In genomic region chr19:18781047-18781600, GRCh38 we compare ENCODE assay signal across 22 cellular contexts. TPM values are rescaled to one million over a fixed set of nuclear protein-coding genes. Genes with fewer than 3 reads are reported as not detected.
DNase-seq lines count a peak whose midpoint lies in the region; ATAC-seq, FAIRE-seq and TF ChIP-seq lines count a peak whose summit lies in the region.
"Had no signal": no experiment of that assay in that cellular context is flagged by ENCODE, and none has a peak within 500 bp of the region (broad histone marks: within the 10 kb centered on the region; RNA-seq: fewer than 3 reads in every experiment).

No MANE protein-coding gene starts in this region.

- no peaks in the 10 kb centered on the region for H3K79me1 ChIP-seq in H1 (ENCODE audit: low read depth, low read length)

- H2BK15ac ChIP-seq in H1 (ENCODE audit: low read length) = no peak overlapping the region

- no peak overlapping the region for H3K4ac ChIP-seq in H1 (replicated peaks; ENCODE audit: insufficient read length, low read depth, low read length)

- POLR2A ChIA-PET in H1 (lab: Charles Lee; ENCODE audit: partially characterized antibody) = interaction anchor here (0.6 to 1.1 kb wide), 4 partner anchors 12 to 86 kb away, joined by 3 to 5 read pairs (median 3); partner anchors contain the start of gene UPF1

- H2BK120ac ChIP-seq in H1 (replicated peaks; ENCODE audit: low read depth, low read length) = no peak overlapping the region

- no peak overlapping the region for H3K27ac ChIP-seq in right cardiac atrium (ENCODE audit: low read length)
- no peak overlapping the region for H3K27ac ChIP-seq in BLaER1 treated with 17β-estradiol and CSF1 and Interleukin-3, amounts not matched to agents 10 nM and 100 nM
- no peak overlapping the region for H3K27ac ChIP-seq in H1 (ENCODE audit: low read depth, low read length)
- H3K27ac ChIP-seq: A549 had no signal

- no peak overlapping the region for H2AFZ ChIP-seq in H1 (ENCODE audit: low read length)
- H2AFZ ChIP-seq: GM23338 had no signal

- no peaks in the 10 kb centered on the region for H3K9me3 ChIP-seq in right cardiac atrium (ENCODE audit: control insufficient read depth, low read length)
- H3K9me3 ChIP-seq in BLaER1 treated with 17β-estradiol and CSF1 and Interleukin-3, amounts not matched to agents 10 nM and 100 nM (replicated peaks in 1 of 11) = no peaks in the 10 kb centered on the region
- H3K9me3 ChIP-seq in H1 (ENCODE audit: insufficient read depth in 2 of 2, low read depth in 1 of 2, low read length in 1 of 2) = no peaks in the 10 kb centered on the region
- H3K9me3 ChIP-seq: A549, HAP-1 had no signal

- no peak overlapping the region for H2BK5ac ChIP-seq in H1 (ENCODE audit: low read depth, low read length)

- intact Hi-C loops in right cardiac atrium (cut with DNase I) (no loop called here), cardiac septum (cut with DNase I) (no loop called here)

- peak overlapping the region; percentile 79 for H4K8ac ChIP-seq in H1 (ENCODE audit: extremely low read depth, insufficient read depth, low read length)

- H3K23ac ChIP-seq in H1 (ENCODE audit: insufficient read length) = no peak overlapping the region

- no peak for TF ChIP-seq POLR2A in H1 (IDR thresholded peaks at IDR 0.05; ENCODE audit: control extremely low read depth in 1 of 2, low read depth in 2 of 2, low read length in 2 of 2)

- peak overlapping the region in 3 of 11 experiments; percentile 3 to 39 (median 16); a peak in 3 of 22 replicates for H3K9ac ChIP-seq in BLaER1 treated with 17β-estradiol and CSF1 and Interleukin-3, amounts not matched to agents 10 nM and 100 nM
- no peak overlapping the region for H3K9ac ChIP-seq in H1 (replicated peaks in 1 of 4; ENCODE audit: extremely low read depth in 1 of 4, low read depth in 3 of 4, low read length in 3 of 4)

- H3K27me3 ChIP-seq in right cardiac atrium (ENCODE audit: control insufficient read depth, insufficient read depth) = no peaks in the 10 kb centered on the region
- H3K27me3 ChIP-seq in BLaER1 treated with 17β-estradiol and CSF1 and Interleukin-3, amounts not matched to agents 10 nM and 100 nM = peaks cover 69 to 96% (median 81%) of the 10 kb centered on the region in 11 experiments
- H3K27me3 ChIP-seq in H1 (replicated peaks in 1 of 4; ENCODE audit: control insufficient read depth in 3 of 4, extremely low read depth in 1 of 4, insufficient read depth in 3 of 4, low read length in 3 of 4) = peaks cover 30 to 95% (median 87%) of the 10 kb centered on the region in 4 experiments

- no peak for FAIRE-seq in H1 (lab: Jason Lieb, UNC)
- FAIRE-seq: A549, D721Med, GM12891, GM18507, H54 had no signal

- no peak for ATAC-seq in right cardiac atrium
- ATAC-seq: A549 had no signal

- peaks cover 4% of the 10 kb centered on the region; the same call in 1 of the 2 replicates for H3K23me2 ChIP-seq in H1 (ENCODE audit: low read depth, low read length)

- no peaks in the 10 kb centered on the region; a peak in 1 of 22 replicates for H3K36me3 ChIP-seq in BLaER1 treated with 17β-estradiol and CSF1 and Interleukin-3, amounts not matched to agents 10 nM and 100 nM
- H3K36me3 ChIP-seq in H1 (ENCODE audit: control insufficient read depth in 2 of 4, insufficient read depth in 4 of 4, low read length in 3 of 4) = no peaks in the 10 kb centered on the region
- H3K36me3 ChIP-seq: HAP-1 had no signal

- no peak overlapping the region for H4K91ac ChIP-seq in H1 (replicated peaks; ENCODE audit: insufficient read length, low read length)

- no peak for TF ChIP-seq EP300 in H1 (IDR thresholded peaks at IDR 0.05; ENCODE audit: borderline replicate concordance in 1 of 2, low read depth in 2 of 2, low read length in 2 of 2)

- no peaks in the 10 kb centered on the region for H3K79me2 ChIP-seq in H1 (ENCODE audit: control insufficient read depth in 1 of 2, insufficient read depth in 2 of 2, low read length in 2 of 2)

- H3K18ac ChIP-seq in H1 (ENCODE audit: extremely low read depth, low read length) = no peak overlapping the region

- H3K4me1 ChIP-seq in right cardiac atrium (ENCODE audit: control insufficient read depth, insufficient read depth, low read length) (peaks cover 3% of the 10 kb centered on the region), H1 (replicated peaks in 1 of 4; ENCODE audit: control insufficient read depth in 3 of 4, insufficient read depth in 4 of 4, low read length in 3 of 4) (peaks cover 3 to 9% (median 6%) of the 10 kb centered on the region in 4 experiments; a peak in 6 of 7 replicates)
- H3K4me1 ChIP-seq in BLaER1 treated with 17β-estradiol and CSF1 and Interleukin-3, amounts not matched to agents 10 nM and 100 nM = peaks cover 19 to 46% (median 29%) of the 10 kb centered on the region in 10 experiments

- peak overlapping the region; percentile 69 to 86 (median 78) for H3K4me2 ChIP-seq in BLaER1 treated with 17β-estradiol and CSF1 and Interleukin-3, amounts not matched to agents 10 nM and 100 nM
- H3K4me2 ChIP-seq in H1 (ENCODE audit: insufficient read depth in 1 of 2, low read depth in 2 of 2, low read length in 2 of 2) = no peak overlapping the region
- H3K4me2 ChIP-seq: A549, GM23338 had no signal

- H4K20me1 ChIP-seq in BLaER1 treated with 17β-estradiol and CSF1 and Interleukin-3, amounts not matched to agents 10 nM and 100 nM = peaks cover 0 to 89% (median 66%) of the 10 kb centered on the region in 11 experiments; a peak in 21 of 22 replicates
- peaks cover 11 to 30% of the 10 kb centered on the region in 2 experiments for H4K20me1 ChIP-seq in H1 (replicated peaks in 1 of 2; ENCODE audit: control insufficient read depth in 1 of 2, insufficient read depth in 2 of 2, low read length in 2 of 2)

- H3K14ac ChIP-seq in H1 (ENCODE audit: insufficient read length) = no peak overlapping the region

- peak in 2 of 3 donors; percentile 32 to 36 for DNase-seq in right cardiac atrium
- DNase-seq in cardiac septum (ENCODE audit: low spot score) = no peak
- DNase-seq in H1 (ENCODE audit: low read depth in 1 of 2, low spot score in 2 of 2) = no peak
- DNase-seq in activated naive CD4-positive, alpha-beta T cell treated with anti-CD3 and anti-CD28 coated beads, Interleukin-2, amount 50 U/mL, for 16 hours = no peak
- DNase-seq in T1000 (lab: John Stamatoyannopoulos, UW) = no peak
- no peak for DNase-seq in iPS-NIHi11 (ENCODE audit: low spot score)
- DNase-seq: CD4-positive, alpha-beta T cell; CD8-positive, alpha-beta memory T cell; DMS 273 treated with DMSO at 0.1 percent for 48 hours; DMS79; EL; GDM1; HFFc6 had no signal

- H3K4me3 ChIP-seq in right cardiac atrium (ENCODE audit: low read length) (no peak overlapping the region), H1 (ENCODE audit: extremely low read depth in 1 of 4, insufficient read depth in 2 of 4, low read depth in 3 of 4, low read length in 4 of 4) (no peak overlapping the region)
- no peak overlapping the region for H3K4me3 ChIP-seq in BLaER1 treated with 17β-estradiol and CSF1 and Interleukin-3, amounts not matched to agents 10 nM and 100 nM
- H3K4me3 ChIP-seq: A549, GM23338, HAP-1 had no signal

- no peak overlapping the region for H4K5ac ChIP-seq in H1 (ENCODE audit: insufficient read length, low read depth, low read length)

- H2AK5ac ChIP-seq in H1 (ENCODE audit: low read depth, low read length) = no peak overlapping the region

- TF ChIP-seq RAD21 in H1 (IDR thresholded peaks at IDR 0.05 in 1 of 2, conservative IDR thresholded peaks at IDR 0.05 in 1 of 2; ENCODE audit: low read depth in 2 of 2, low read length in 2 of 2) = no peak

- H2BK12ac ChIP-seq in H1 (ENCODE audit: low read depth, low read length) = no peak overlapping the region

- no peak overlapping the region for H3K56ac ChIP-seq in H1 (replicated peaks; ENCODE audit: insufficient read length, low read depth, low read length)

- TF ChIP-seq CTCF in H1 (IDR thresholded peaks at IDR 0.05; ENCODE audit: control extremely low read depth in 1 of 3, insufficient read depth in 1 of 3, low read depth in 1 of 3, low read length in 3 of 3) = no peak

- CTCF ChIA-PET in H1 (lab: Charles Lee; ENCODE audit: partially characterized antibody) = interaction anchor here (0.8 to 10.9 kb wide), 12 partner anchors 10 to 331 kb away, joined by 3 to 132 read pairs (median 3); no protein-coding TSS in a partner anchor

- H2BK20ac ChIP-seq in H1 (ENCODE audit: low read length) = no peak overlapping the region

- 89% methylated on average over 14 of the region's 14 CpGs for WGBS in right cardiac atrium
- 78% methylated on average over 14 of the region's 14 CpGs; no CpG with 5 or more reads in 1 of the 2 experiments for WGBS in H1 (ENCODE audit: extremely low coverage in 1 of 2, insufficient coverage in 1 of 2, insufficient read length in 1 of 2, insufficient replicate concordance in 2 of 2, low coverage in 1 of 2, low lambda C conversion rate in 2 of 2, missing lambda C conversion rate in 1 of 2), 2 experiments

TF ChIP-seq in H1, 55 proteins besides CTCF, POLR2A, EP300 and RAD21:
- TF ChIP-seq SIRT6 (IDR thresholded peaks at IDR 0.05; ENCODE audit: low read length) = no peak
- TF ChIP-seq CTBP2 (IDR thresholded peaks at IDR 0.05; ENCODE audit: borderline replicate concordance, insufficient read depth, insufficient read length, low read length) = no peak

RNA-seq across cellular contexts. Expression of gene COMP, which starts 10.0 kb away (rescaled TPM):
- total RNA-seq in right cardiac atrium (10 to 100 TPM in 1 of 4 donors, 1 to 10 TPM in 3; 1.5 to 13.7 (median 4.7) TPM), cardiac septum (31.8 TPM)
- polyA plus RNA-seq in right cardiac atrium (2.2 TPM), H1 (2011; rRNA removed) (0.17 and 0.35 TPM in 2 replicates)
- total RNA-seq in H1 (2021; fragmentation: NEBNext Ultra II Directional; extraction: Animal tissue kit (Norgen Biotek cat#: 25700)) = 0.17 and 0.25 TPM in 2 replicates
- polyA plus RNA-seq in H1 (2011; cell fraction: cytosol; rRNA removed) = 0.37 TPM
- polyA plus RNA-seq in H1 (2011; cell fraction: nucleus; rRNA removed) = 0.91 TPM
- 0.09 to 0.24 TPM (median 0.16 TPM) in 3 of 4 replicates, not detected in the other for polyA plus RNA-seq in H1 (2012, experiment 1 of 2)
- polyA plus RNA-seq in H1 (2012, experiment 2 of 2) = 0.09 TPM
- polyA plus RNA-seq in H1 (2013, experiment 1 of 2) = 0.16 TPM
- polyA plus RNA-seq in H1 (2013, experiment 2 of 2) = 0.15 TPM
- 0.19 and 0.29 TPM in 2 replicates for polyA minus RNA-seq in H1 (2011; rRNA and poly(A)+ RNA removed)
- not detected for polyA minus RNA-seq in H1 (2011; cell fraction: cytosol; rRNA and poly(A)+ RNA removed)
- polyA minus RNA-seq in H1 (2011; cell fraction: nucleus; rRNA and poly(A)+ RNA removed) = not detected
- total RNA-seq: CD4-positive, alpha-beta T cell; CD8-positive, alpha-beta memory T cell had no signal
- polyA plus RNA-seq: A549; CD14-positive monocyte; CD8-positive, alpha-beta memory T cell had no signal

RNA-seq across cellular contexts. Expression of gene UPF1, which starts 50.6 kb away (rescaled TPM):
- total RNA-seq in right cardiac atrium = 10 to 100 TPM; 35.2 to 40.0 (median 36.8) TPM
- polyA plus RNA-seq in right cardiac atrium = 31.4 TPM
- 40.2 TPM for total RNA-seq in cardiac septum
- 62.0 and 64.6 TPM in 2 replicates for total RNA-seq in H1 (2021; fragmentation: NEBNext Ultra II Directional; extraction: Animal tissue kit (Norgen Biotek cat#: 25700))
- 46.4 and 77.0 TPM in 2 replicates for polyA plus RNA-seq in H1 (2011; rRNA removed)
- polyA plus RNA-seq in H1 (2011; cell fraction: cytosol; rRNA removed) = 21.2 TPM
- polyA plus RNA-seq in H1 (2011; cell fraction: nucleus; rRNA removed) = 103 TPM
- 27.7 to 47.4 TPM (median 46.0 TPM) in 4 replicates for polyA plus RNA-seq in H1 (2012, experiment 1 of 2)
- 32.1 TPM for polyA plus RNA-seq in H1 (2012, experiment 2 of 2)
- polyA plus RNA-seq in H1 (2013, experiment 1 of 2) = 28.2 TPM
- 27.5 TPM for polyA plus RNA-seq in H1 (2013, experiment 2 of 2)
- 70.9 and 84.6 TPM in 2 replicates for polyA minus RNA-seq in H1 (2011; rRNA and poly(A)+ RNA removed)
- polyA minus RNA-seq in H1 (2011; cell fraction: cytosol; rRNA and poly(A)+ RNA removed) = 56.1 TPM
- 58.3 TPM for polyA minus RNA-seq in H1 (2011; cell fraction: nucleus; rRNA and poly(A)+ RNA removed)

Comparison
In these comparisons a context has a peak if more than half of its experiments do, and no peak if none do; other contexts are left out.
1. DNase-seq: peak in right cardiac atrium (2 of 3); none in cardiac septum (single experiment), H1 (0 of 2), activated naive CD4-positive, alpha-beta T cell treated with anti-CD3 and anti-CD28 coated beads, Interleukin-2, amount 50 U/mL, for 16 hours (single experiment), T1000 (single experiment) and iPS-NIHi11 (single experiment).
2. H3K4me2 ChIP-seq: peak in BLaER1 treated with 17β-estradiol and CSF1 and Interleukin-3, amounts not matched to agents 10 nM and 100 nM (11 of 11); none in H1 (0 of 2).